8 cellular contexts compared by ENCODE assay signal in genomic region chr11:45771942-45772522, GRCh38. TPM values are rescaled to one million over a fixed set of nuclear protein-coding genes. Genes with fewer than 3 reads are reported as not detected.
DNase-seq lines count a peak whose midpoint lies in the region; ATAC-seq and TF ChIP-seq lines count a peak whose summit lies in the region.

No MANE protein-coding gene starts in this region.

- TF ChIP-seq CTCF in mucosa of descending colon (IDR thresholded peaks at IDR 0.05), result peak; percentile 94

- H3K9me3 Mint-ChIP-seq in CD4-positive, alpha-beta memory T cell, result no peaks in the 10 kb centered on the region

- no peaks in the 10 kb centered on the region for H3K9me3 ChIP-seq in CD4-positive, alpha-beta memory T cell (ENCODE audit: control insufficient read depth in 1 of 2, low read length in 2 of 2)
- H3K9me3 ChIP-seq in mucosa of descending colon, result no peaks in the 10 kb centered on the region

- peaks cover 9 to 28% (median 22%) of the 10 kb centered on the region in 4 donors for H3K4me1 Mint-ChIP-seq in CD4-positive, alpha-beta memory T cell

- peak overlapping the region; percentile 81 to 92 (median 90) for H3K27ac Mint-ChIP-seq in CD4-positive, alpha-beta memory T cell

- peaks cover 0 to 1% of the 10 kb centered on the region in 2 donors for H3K36me3 Mint-ChIP-seq in CD4-positive, alpha-beta memory T cell

- H3K27me3 Mint-ChIP-seq in CD4-positive, alpha-beta memory T cell, result peaks cover 0 to 3% of the 10 kb centered on the region in 2 donors

- no peaks in the 10 kb centered on the region for H3K27me3 ChIP-seq in CD4-positive, alpha-beta memory T cell (ENCODE audit: insufficient read depth, low read length)

- POLR2A ChIA-PET in CD4-positive, alpha-beta memory T cell (lab: Charles Lee; ENCODE audit: partially characterized antibody), result interaction anchor here (0.7 to 2.4 kb wide), 8 partner anchors 9 to 432 kb away, joined by 3 to 28 read pairs (median 5); partner anchors contain the start of genes CRY2, PEX16 and SLC35C1

- peak overlapping the region; percentile 90 to 95 (median 92) for H3K4me3 Mint-ChIP-seq in CD4-positive, alpha-beta memory T cell

- intact Hi-C loops in CD4-positive, alpha-beta memory T cell (cut with micrococcal nuclease), result loop anchor here (1.0 to 2.0 kb wide), 5 partner anchors 33 to 537 kb away; partner anchors contain the start of genes CRY2 and SLC35C1
- intact Hi-C loops in mucosa of descending colon (cut with DNase I, micrococcal nuclease), result no loop called here

- DNase-seq in CD4-positive, alpha-beta memory T cell, result peak; percentile 68 to 81 (median 72)
- DNase-seq in HS-27A (ENCODE audit: low read depth) (peak; percentile 36), NOMO-1 treated with DMSO at 0.1 percent for 48 hours (lab: John Stamatoyannopoulos, UW; ENCODE audit: unreplicated experiment) (peak; percentile 76), epidermal melanocyte (ENCODE audit: insufficient read length, low spot score) (peak; percentile 89), mucosa of descending colon (peak; percentile 84 to 87 (median 86))
- peak; percentile 49 for DNase-seq in activated CD8-positive, alpha-beta memory T cell treated with anti-CD3 and anti-CD28 coated beads, Interleukin-2, amount 50 U/mL, for 24 hours (ENCODE audit: extremely low read depth)
- DNase-seq in stimulated activated CD8-positive, alpha-beta memory T cell treated with anti-CD3 and anti-CD28 coated beads, Interleukin-2, amount 100 ng/mL, for 48 hours (ENCODE audit: low read depth in 2 of 2), result peak; percentile 83 to 84

- peaks cover 22% of the 10 kb centered on the region for H3K4me1 ChIP-seq in CD4-positive, alpha-beta memory T cell (ENCODE audit: insufficient read depth, low read length)
- no peaks in the 10 kb centered on the region for H3K4me1 ChIP-seq in mucosa of descending colon (ENCODE audit: low read depth)

- H3K4me3 ChIP-seq in CD4-positive, alpha-beta memory T cell (ENCODE audit: low read length in 2 of 2), result peak overlapping the region; percentile 69 to 92
- no peak overlapping the region for H3K4me3 ChIP-seq in mucosa of descending colon

- H3K36me3 ChIP-seq in CD4-positive, alpha-beta memory T cell (ENCODE audit: insufficient read depth, low read length), result no peaks in the 10 kb centered on the region
- no peaks in the 10 kb centered on the region for H3K36me3 ChIP-seq in mucosa of descending colon (ENCODE audit: low read depth)

- ATAC-seq in GM19455 (IDR thresholded peaks at IDR 0.05; ENCODE audit: unreplicated experiment) (peak; percentile 73), mucosa of descending colon (peak; percentile 98)

- peak overlapping the region; percentile 64 for H3K27ac ChIP-seq in CD4-positive, alpha-beta memory T cell (ENCODE audit: low read depth, low read length)

- CTCF ChIA-PET in CD4-positive, alpha-beta memory T cell (lab: Charles Lee; ENCODE audit: partially characterized antibody), result interaction anchor here (0.7 to 3.4 kb wide), 45 partner anchors 8 to 870 kb away, joined by 3 to 33 read pairs (median 5); partner anchors contain the start of gene SLC35C1

RNA-seq across cellular contexts. Expression of gene SLC35C1, which starts 32.9 kb away (rescaled TPM):
- 10 to 100 TPM; 20.3 to 21.5 TPM for total RNA-seq in CD4-positive, alpha-beta memory T cell
- 10 to 100 TPM; 18.6 to 19.9 TPM for polyA plus RNA-seq in CD4-positive, alpha-beta memory T cell
- 10 to 100 TPM; 26.6 to 47.8 (median 35.6) TPM for total RNA-seq in mucosa of descending colon

Comparison
In these comparisons a context has a peak if more than half of its experiments do, and no peak if none do; other contexts are left out.
1. DNase-seq: peak in every context shown above with its lines; median percentile 89 in epidermal melanocyte; 86 in mucosa of descending colon; 84 in stimulated activated CD8-positive, alpha-beta memory T cell treated with anti-CD3 and anti-CD28 coated beads, Interleukin-2, amount 100 ng/mL, for 48 hours; 76 in NOMO-1 treated with DMSO at 0.1 percent for 48 hours; 72 in CD4-positive, alpha-beta memory T cell; 49 in activated CD8-positive, alpha-beta memory T cell treated with anti-CD3 and anti-CD28 coated beads, Interleukin-2, amount 50 U/mL, for 24 hours; 36 in HS-27A.